8 cellular contexts compared by ENCODE assay signal in genomic region chr12:118979763-118980406, GRCh38. TPM values are rescaled to one million over a fixed set of nuclear protein-coding genes. Genes with fewer than 3 reads are reported as not detected.
A peak's percentile ranks its signal among the peaks of the same experiment; 100 is the strongest.
DNase-seq lines count a peak whose midpoint lies in the region; ATAC-seq, FAIRE-seq and TF ChIP-seq lines count a peak whose summit lies in the region.

No MANE protein-coding gene starts in this region.

- H3K9me3 ChIP-seq in H1 (ENCODE audit: insufficient read depth in 2 of 2, low read depth in 1 of 2, low read length in 1 of 2): no peaks in the 10 kb centered on the region
- peaks cover 0 to 6% of the 10 kb centered on the region in 2 donors for H3K9me3 ChIP-seq in lung (ENCODE audit: control insufficient read depth in 2 of 2, insufficient read depth in 1 of 2, low read length in 1 of 2)

- no peaks in the 10 kb centered on the region for H3K79me1 ChIP-seq in H1 (ENCODE audit: low read depth, low read length)

- no peak overlapping the region for H3K4me3 ChIP-seq in KMS-11 (IDR thresholded peaks at IDR 0.05; ENCODE audit: insufficient read depth, low read depth, low read length)
- peak overlapping the region; percentile 70 to 97 (median 74) for H3K4me3 ChIP-seq in H1 (ENCODE audit: extremely low read depth in 1 of 4, insufficient read depth in 2 of 4, low read depth in 3 of 4, low read length in 4 of 4)
- H3K4me3 ChIP-seq in lung: no peak overlapping the region

- H3K4me2 ChIP-seq in KMS-11: no peak overlapping the region
- peak overlapping the region; percentile 90 to 95 for H3K4me2 ChIP-seq in H1 (ENCODE audit: insufficient read depth in 1 of 2, low read depth in 2 of 2, low read length in 2 of 2)

- no peak for ATAC-seq in lung (ENCODE audit: insufficient read depth, low FRiP score)
- ATAC-seq in natural killer cell: no peak
- ATAC-seq in HG03045 (IDR thresholded peaks at IDR 0.05; ENCODE audit: unreplicated experiment): no peak

- H3K27ac ChIP-seq in KMS-11 (no peak overlapping the region), H1 (ENCODE audit: low read depth, low read length) (no peak overlapping the region), lung (ENCODE audit: low read depth in 1 of 2, low read length in 1 of 2) (no peak overlapping the region)

- H3K27me3 ChIP-seq in KMS-11 (ENCODE audit: insufficient read depth, low read depth): no peaks in the 10 kb centered on the region
- peaks cover 0 to 23% (median 14%) of the 10 kb centered on the region in 4 experiments; a peak in 6 of 7 replicates for H3K27me3 ChIP-seq in H1 (replicated peaks in 1 of 4; ENCODE audit: control insufficient read depth in 3 of 4, extremely low read depth in 1 of 4, insufficient read depth in 3 of 4, low read length in 3 of 4)
- H3K27me3 ChIP-seq in lung (ENCODE audit: control insufficient read depth, insufficient read depth): peaks cover 17% of the 10 kb centered on the region

- H3K9me3 Mint-ChIP-seq in MCF 10A (ENCODE audit: unreplicated experiment) (peaks cover 53% of the 10 kb centered on the region), natural killer cell (peaks cover 0 to 3% of the 10 kb centered on the region in 2 donors)

- no peak overlapping the region for H2BK5ac ChIP-seq in H1 (ENCODE audit: low read depth, low read length)

- no peak overlapping the region for H3K4ac ChIP-seq in H1 (replicated peaks; ENCODE audit: insufficient read length, low read depth, low read length)

- no peak overlapping the region for H3K18ac ChIP-seq in H1 (ENCODE audit: extremely low read depth, low read length)

- FAIRE-seq in H1 (lab: Jason Lieb, UNC): peak; percentile 94

- TF ChIP-seq POLR2A in H1 (IDR thresholded peaks at IDR 0.05; ENCODE audit: control extremely low read depth in 1 of 2, low read depth in 2 of 2, low read length in 2 of 2): no peak

- DNase-seq in T47D (ENCODE audit: low read depth in 1 of 2, low spot score in 1 of 2) (peak; percentile 69 to 71), MCF 10A (ENCODE audit: unreplicated experiment) (no peak), OCI-M1 (lab: John Stamatoyannopoulos, UW) (peak; percentile 61), H1 (ENCODE audit: low read depth in 1 of 2, low spot score in 2 of 2) (peak; percentile 39 to 86), lung (ENCODE audit: low spot score) (peak; percentile 46), natural killer cell (no peak)

- H3K23ac ChIP-seq in H1 (ENCODE audit: insufficient read length): no peak overlapping the region

- H2AK5ac ChIP-seq in H1 (ENCODE audit: low read depth, low read length): no peak overlapping the region

- no peak overlapping the region for H4K5ac ChIP-seq in H1 (ENCODE audit: insufficient read length, low read depth, low read length)

- no peak overlapping the region for H4K8ac ChIP-seq in H1 (ENCODE audit: extremely low read depth, insufficient read depth, low read length)

- no peak overlapping the region for H2BK12ac ChIP-seq in H1 (ENCODE audit: low read depth, low read length)

- H2BK20ac ChIP-seq in H1 (ENCODE audit: low read length): no peak overlapping the region

- intact Hi-C loops in MCF 10A (cut with micrococcal nuclease) (no loop called here), natural killer cell (cut with micrococcal nuclease) (no loop called here)

- TF ChIP-seq CTCF in MCF 10A (IDR thresholded peaks at IDR 0.05; ENCODE audit: unreplicated experiment): no peak
- 0 out of 2 replicates have a peak, but pooled peaks have one; percentile 28 for TF ChIP-seq CTCF in KMS-11 (conservative IDR thresholded peaks at IDR 0.05; ENCODE audit: low read depth, low read length)
- peak; percentile 84 to 94 (median 84) for TF ChIP-seq CTCF in H1 (IDR thresholded peaks at IDR 0.05; ENCODE audit: control extremely low read depth in 1 of 3, insufficient read depth in 1 of 3, low read depth in 1 of 3, low read length in 3 of 3)
- TF ChIP-seq CTCF in lung (IDR thresholded peaks at IDR 0.05; ENCODE audit: control extremely low read depth, extremely low read depth): peak; percentile 40
- no peak for TF ChIP-seq CTCF in natural killer cell (IDR thresholded peaks at IDR 0.05)

- CTCF ChIA-PET in MCF 10A (lab: Yijun Ruan, JAX) (interaction anchor here (0.6 to 0.7 kb wide), 3 partner anchors 15 to 39 kb away, joined by 3 read pairs; no protein-coding TSS in a partner anchor), H1 (lab: Charles Lee; ENCODE audit: partially characterized antibody) (interaction anchor here (0.6 to 2.3 kb wide), 32 partner anchors 9 to 1712 kb away, joined by 3 to 12 read pairs (median 4); no protein-coding TSS in a partner anchor)

- no peaks in the 10 kb centered on the region for H4K20me1 ChIP-seq in KMS-11 (ENCODE audit: insufficient read depth)
- no peaks in the 10 kb centered on the region for H4K20me1 ChIP-seq in H1 (replicated peaks in 1 of 2; ENCODE audit: control insufficient read depth in 1 of 2, insufficient read depth in 2 of 2, low read length in 2 of 2)

- in situ Hi-C loops in T47D (cut with HindIII; ENCODE audit: low pct_unique_long_range_greater_than_20kb, low sequenced_read_pairs): no loop called here

- 3% methylated on average over 16 of the region's 17 CpGs; no CpG with 5 or more reads in 1 of the 2 experiments for WGBS in H1 (ENCODE audit: extremely low coverage in 1 of 2, insufficient coverage in 1 of 2, insufficient read length in 1 of 2, insufficient replicate concordance in 2 of 2, low coverage in 1 of 2, low lambda C conversion rate in 2 of 2, missing lambda C conversion rate in 1 of 2), 2 experiments
- 4% methylated on average over 17 of the region's 17 CpGs for WGBS in lung, 2 donors

- H3K56ac ChIP-seq in H1 (replicated peaks; ENCODE audit: insufficient read length, low read depth, low read length): no peak overlapping the region

- no peaks in the 10 kb centered on the region for H3K36me3 Mint-ChIP-seq in MCF 10A (ENCODE audit: insufficient read depth, unreplicated experiment)
- no peaks in the 10 kb centered on the region for H3K36me3 Mint-ChIP-seq in natural killer cell

- H3K4me3 Mint-ChIP-seq in MCF 10A (ENCODE audit: unreplicated experiment) (no peak overlapping the region), natural killer cell (no peak overlapping the region)

- TF ChIP-seq RAD21 in H1 (IDR thresholded peaks at IDR 0.05 in 1 of 2, conservative IDR thresholded peaks at IDR 0.05 in 1 of 2; ENCODE audit: low read depth in 2 of 2, low read length in 2 of 2): peak; percentile 81 to 88

- no peak overlapping the region for H4K91ac ChIP-seq in H1 (replicated peaks; ENCODE audit: insufficient read length, low read length)

- POLR2A ChIA-PET in MCF 10A (lab: Yijun Ruan, JAX) (no interaction called here), H1 (lab: Charles Lee; ENCODE audit: partially characterized antibody) (interaction anchor here (0.8 to 1.7 kb wide), 3 partner anchors 11 to 21 kb away, joined by 3 read pairs; no protein-coding TSS in a partner anchor)

- H3K79me2 ChIP-seq in KMS-11 (ENCODE audit: insufficient read depth, low read depth): no peaks in the 10 kb centered on the region
- no peaks in the 10 kb centered on the region for H3K79me2 ChIP-seq in H1 (ENCODE audit: control insufficient read depth in 1 of 2, insufficient read depth in 2 of 2, low read length in 2 of 2)

- H3K4me1 Mint-ChIP-seq in MCF 10A (ENCODE audit: insufficient read depth, unreplicated experiment) (no peaks in the 10 kb centered on the region), natural killer cell (no peaks in the 10 kb centered on the region)

- H3K27ac Mint-ChIP-seq in MCF 10A (ENCODE audit: low read depth, unreplicated experiment) (no peak overlapping the region), natural killer cell (no peak overlapping the region)

- peaks cover 13% of the 10 kb centered on the region for H3K23me2 ChIP-seq in H1 (ENCODE audit: low read depth, low read length)

- H2AFZ ChIP-seq in KMS-11 (ENCODE audit: low read depth) (no peak overlapping the region), H1 (ENCODE audit: low read length) (no peak overlapping the region)

- H2BK15ac ChIP-seq in H1 (ENCODE audit: low read length): no peak overlapping the region

- BruUV-seq in MCF 10A (replicated peaks; lab: Mats Ljungman, UMichigan): no TSS peak

- no peaks in the 10 kb centered on the region for H3K27me3 Mint-ChIP-seq in MCF 10A (ENCODE audit: insufficient read depth, unreplicated experiment)
- peaks cover 27 to 30% of the 10 kb centered on the region in 2 donors for H3K27me3 Mint-ChIP-seq in natural killer cell (ENCODE audit: low read depth in 2 of 2)

- H3K14ac ChIP-seq in H1 (ENCODE audit: insufficient read length): no peak overlapping the region

- H3K9ac ChIP-seq in KMS-11: no peak overlapping the region
- H3K9ac ChIP-seq in H1 (replicated peaks in 1 of 4; ENCODE audit: extremely low read depth in 1 of 4, low read depth in 3 of 4, low read length in 3 of 4): no peak overlapping the region

- H2BK120ac ChIP-seq in H1 (replicated peaks; ENCODE audit: low read depth, low read length): no peak overlapping the region

- H3K36me3 ChIP-seq in KMS-11 (ENCODE audit: insufficient read depth) (no peaks in the 10 kb centered on the region), H1 (ENCODE audit: control insufficient read depth in 2 of 4, insufficient read depth in 4 of 4, low read length in 3 of 4) (no peaks in the 10 kb centered on the region), lung (ENCODE audit: control insufficient read depth in 2 of 2, insufficient read depth in 2 of 2, low read length in 2 of 2) (no peaks in the 10 kb centered on the region)

- no peak for TF ChIP-seq EP300 in H1 (IDR thresholded peaks at IDR 0.05; ENCODE audit: borderline replicate concordance in 1 of 2, low read depth in 2 of 2, low read length in 2 of 2)

- no peaks in the 10 kb centered on the region for H3K4me1 ChIP-seq in KMS-11 (ENCODE audit: low read depth, poor library complexity, severe bottlenecking)
- peaks cover 0 to 3% (median under 1%) of the 10 kb centered on the region in 4 experiments; a peak in 2 of 7 replicates for H3K4me1 ChIP-seq in H1 (replicated peaks in 1 of 4; ENCODE audit: control insufficient read depth in 3 of 4, insufficient read depth in 4 of 4, low read length in 3 of 4)
- H3K4me1 ChIP-seq in lung (ENCODE audit: control insufficient read depth in 2 of 2, insufficient read depth in 2 of 2, low read length in 2 of 2): peaks cover 0 to 7% of the 10 kb centered on the region in 2 donors

TF ChIP-seq in H1, 55 proteins besides CTCF, POLR2A, EP300 and RAD21 (continues in another document):
- TF ChIP-seq CREB1 (IDR thresholded peaks at IDR 0.05): peak; percentile 47; the same call in 1 of the 2 replicates
- TF ChIP-seq GABPA (IDR thresholded peaks at IDR 0.05; ENCODE audit: borderline replicate concordance, insufficient read depth, low read length): no peak

RNA-seq across cellular contexts. Expression of gene SRRM4, which starts 1.5 kb away (rescaled TPM):
- total RNA-seq in MCF 10A (2022) (not detected in 2 replicates), lung (under 1 TPM; 0.03 to 0.20 TPM), natural killer cell (not detected)
- total RNA-seq in H1 (2021; fragmentation: NEBNext Ultra II Directional; extraction: Animal tissue kit (Norgen Biotek cat#: 25700)): 1.1 TPM in 2 replicates
- polyA plus RNA-seq in H1 (2011; rRNA removed) (0.35 and 0.53 TPM in 2 replicates), lung (under 1 TPM; 0.01 to 0.02 TPM)
- polyA plus RNA-seq in H1 (2011; cell fraction: cytosol; rRNA removed): 0.32 TPM
- polyA plus RNA-seq in H1 (2011; cell fraction: nucleus; rRNA removed): 0.87 TPM
- 0.83 to 1.2 TPM (median 1.1 TPM) in 4 replicates for polyA plus RNA-seq in H1 (2012, experiment 1 of 2)
- 0.46 TPM for polyA plus RNA-seq in H1 (2012, experiment 2 of 2)
- 1.6 TPM for polyA plus RNA-seq in H1 (2013, experiment 1 of 2)
- polyA plus RNA-seq in H1 (2013, experiment 2 of 2): 1.8 TPM
- 0.57 and 0.85 TPM in 2 replicates for polyA minus RNA-seq in H1 (2011; rRNA and poly(A)+ RNA removed)
- polyA minus RNA-seq in H1 (2011; cell fraction: cytosol; rRNA and poly(A)+ RNA removed): 0.51 TPM
- polyA minus RNA-seq in H1 (2011; cell fraction: nucleus; rRNA and poly(A)+ RNA removed): 1.1 TPM

Comparison
In these comparisons a context has a peak if more than half of its experiments do, and no peak if none do; other contexts are left out.
1. DNase-seq: peak in T47D (2 of 2), OCI-M1 (single experiment), H1 (2 of 2) and lung (single experiment); none in MCF 10A (single experiment) and natural killer cell (single experiment).
2. CTCF ChIP-seq: peak in KMS-11 (single experiment), H1 (3 of 3) and lung (single experiment); none in MCF 10A (single experiment) and natural killer cell (single experiment).
3. H3K4me3 ChIP-seq: peak in H1 (4 of 4); none in KMS-11 (single experiment) and lung (single experiment).